In the genomic region with DNA sequence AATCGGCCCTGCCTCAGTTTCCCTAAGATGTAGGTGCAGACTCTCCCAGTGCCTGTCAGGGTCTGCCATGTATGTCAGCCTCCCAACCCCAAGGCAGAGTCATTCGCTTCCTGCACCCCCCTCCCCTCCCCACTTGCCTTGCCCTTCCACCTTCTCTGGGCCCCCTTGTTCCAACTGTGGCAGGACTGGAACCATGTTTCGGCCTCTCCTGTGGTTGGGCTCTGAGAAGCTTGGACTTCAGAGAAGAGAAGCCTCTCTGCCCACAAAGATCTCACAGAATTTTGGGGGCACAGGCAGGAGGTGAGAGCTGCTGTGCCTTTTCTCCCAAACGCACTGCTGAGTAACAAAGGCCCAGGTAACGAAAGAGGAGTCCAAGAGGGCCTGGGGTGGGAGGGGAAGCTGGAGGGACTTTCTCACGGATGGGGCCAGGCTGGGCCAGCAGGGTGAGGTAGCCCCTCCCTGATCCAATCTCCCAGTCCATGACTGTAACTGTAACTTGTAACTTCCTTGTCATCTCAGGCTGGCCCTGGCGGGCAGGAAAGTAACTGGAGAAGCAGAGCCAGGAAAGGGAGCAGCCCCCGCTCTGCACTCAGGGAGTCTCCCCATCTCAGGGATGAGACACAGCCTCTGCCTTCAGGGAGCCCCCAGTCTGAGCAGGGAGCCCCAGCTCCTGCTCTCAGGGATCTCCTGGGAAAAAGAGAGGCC, we compare ENCODE assay signal across 9 cellular contexts. TPM values are rescaled to one million over a fixed set of nuclear protein-coding genes. Genes with fewer than 3 reads are reported as not detected.
DNase-seq lines count a peak whose midpoint lies in the region; TF ChIP-seq lines count a peak whose summit lies in the region.
"Had no signal": no experiment of that assay in that cellular context is flagged by ENCODE, and none has a peak within 500 bp of the region (broad histone marks: within the 10 kb centered on the region; RNA-seq: fewer than 3 reads in every experiment).

No MANE protein-coding gene starts in this region.

- no peaks in the 10 kb centered on the region; the same call in 1 of the 2 replicates for H3K27me3 ChIP-seq in HUES64 (ENCODE audit: insufficient read depth, low read length)
- peaks cover 11% of the 10 kb centered on the region for H3K27me3 ChIP-seq in osteoblast (ENCODE audit: insufficient read depth, low read length)

- TF ChIP-seq CTCF in osteoblast (IDR thresholded peaks at IDR 0.05; ENCODE audit: extremely low read depth, low read depth, low read length) = no peak

- peak overlapping the region; percentile 41 for H3K4me3 ChIP-seq in HUES64 (ENCODE audit: low read length)
- H3K4me3 ChIP-seq in osteoblast (ENCODE audit: insufficient read depth, low read length) = no peak overlapping the region
- H3K4me3 ChIP-seq: ascending aorta, heart left ventricle had no signal

- H3K27ac ChIP-seq in HUES64 (ENCODE audit: low read depth, low read length) = peak overlapping the region; percentile 92
- H3K27ac ChIP-seq in osteoblast (ENCODE audit: low read depth, low read length) = no peak overlapping the region
- H3K27ac ChIP-seq: ascending aorta, heart left ventricle had no signal

- in situ Hi-C loops in T47D (cut with HindIII; ENCODE audit: low pct_unique_long_range_greater_than_20kb, low sequenced_read_pairs) = no loop called here

- H3K36me3 ChIP-seq in HUES64 (ENCODE audit: insufficient read depth, low read length) (peaks cover 10% of the 10 kb centered on the region), osteoblast (ENCODE audit: insufficient read depth, low read length) (no peaks in the 10 kb centered on the region)
- H3K36me3 ChIP-seq: ascending aorta, heart left ventricle had no signal

- no peaks in the 10 kb centered on the region for H4K20me1 ChIP-seq in osteoblast (ENCODE audit: insufficient read depth, low read length)

- no peak overlapping the region for H2AFZ ChIP-seq in osteoblast (ENCODE audit: low read length)

- WGBS in HUES64 = 36% methylated on average over 8 of the region's 8 CpGs

- H3K9me3 ChIP-seq in HUES64 (ENCODE audit: insufficient read depth, low read depth, low read length) (no peaks in the 10 kb centered on the region), osteoblast (ENCODE audit: low read depth, low read length) (no peaks in the 10 kb centered on the region)
- H3K9me3 ChIP-seq: ascending aorta, heart left ventricle had no signal

- peak; percentile 84 to 96 for DNase-seq in T47D (ENCODE audit: low read depth in 1 of 2, low spot score in 1 of 2)
- DNase-seq in osteoblast (ENCODE audit: insufficient read length, low spot score, missing footprints) = peak; percentile 86
- no peak for DNase-seq in activated CD4-positive, alpha-beta T cell treated with anti-CD3 and anti-CD28 coated beads for 1 hour
- no peak for DNase-seq in stimulated activated CD4-positive, alpha-beta T cell treated with anti-CD3 and anti-CD28 coated beads, Interleukin-4, amount 100 ng/mL, for 24 hours
- DNase-seq in NCI-H1105 treated with DMSO at 0.1 percent for 48 hours (lab: John Stamatoyannopoulos, UW) = no peak
- DNase-seq: activated CD8-positive, alpha-beta T cell treated with anti-CD3 and anti-CD28 coated beads for 36 hours had no signal

- H3K4me1 ChIP-seq in HUES64 (ENCODE audit: insufficient read depth, low read length) (peaks cover 52% of the 10 kb centered on the region), osteoblast (ENCODE audit: insufficient read depth, low read length) (peaks cover 22% of the 10 kb centered on the region)

- H3K79me2 ChIP-seq in osteoblast (ENCODE audit: insufficient read depth, low read length) = no peaks in the 10 kb centered on the region

- H3K9ac ChIP-seq in HUES64 (ENCODE audit: low read depth, low read length) = peak overlapping the region; percentile 59

- no peak overlapping the region for H3K4me2 ChIP-seq in osteoblast (ENCODE audit: insufficient read depth, low read length)

RNA-seq across cellular contexts. Expression of gene CRABP2, which starts 11.4 kb away (rescaled TPM):
- 229 TPM for polyA plus RNA-seq in HUES64 (2013, experiment 1 of 2)
- 318 TPM for polyA plus RNA-seq in HUES64 (2013, experiment 2 of 2)
- 9.1 and 16.6 TPM in 2 replicates for total RNA-seq in osteoblast
- total RNA-seq: ascending aorta had no signal

RNA-seq across cellular contexts. Expression of gene NES, which starts 16.8 kb away (rescaled TPM):
- 116 TPM for polyA plus RNA-seq in HUES64 (2013, experiment 1 of 2)
- polyA plus RNA-seq in HUES64 (2013, experiment 2 of 2) = 122 TPM
- total RNA-seq in osteoblast = 0.36 and 1.5 TPM in 2 replicates
- total RNA-seq: activated CD8-positive, alpha-beta T cell treated with anti-CD3 and anti-CD28 coated beads for 36 hours had no signal

RNA-seq across cellular contexts. Expression of gene METTL25B, which starts 34.3 kb away (rescaled TPM):
- 15.7 TPM for polyA plus RNA-seq in HUES64 (2013, experiment 1 of 2)
- polyA plus RNA-seq in HUES64 (2013, experiment 2 of 2) = 22.1 TPM
- total RNA-seq in osteoblast = 8.3 and 12.7 TPM in 2 replicates

RNA-seq across cellular contexts. Expression of gene ISG20L2, which starts 34.6 kb away (rescaled TPM):
- 44.6 TPM for polyA plus RNA-seq in HUES64 (2013, experiment 1 of 2)
- 37.2 TPM for polyA plus RNA-seq in HUES64 (2013, experiment 2 of 2)
- total RNA-seq in osteoblast = 16.8 and 21.0 TPM in 2 replicates

RNA-seq across cellular contexts. Expression of gene MRPL24, which starts 46.9 kb away (rescaled TPM):
- polyA plus RNA-seq in HUES64 (2013, experiment 1 of 2) = 28.7 TPM
- polyA plus RNA-seq in HUES64 (2013, experiment 2 of 2) = 31.2 TPM
- total RNA-seq in osteoblast = 16.2 and 17.7 TPM in 2 replicates

Comparison
In these comparisons a context has a peak if more than half of its experiments do, and no peak if none do; other contexts are left out.
1. DNase-seq: peak in T47D (2 of 2) and osteoblast (single experiment); none in activated CD4-positive, alpha-beta T cell treated with anti-CD3 and anti-CD28 coated beads for 1 hour (single experiment), stimulated activated CD4-positive, alpha-beta T cell treated with anti-CD3 and anti-CD28 coated beads, Interleukin-4, amount 100 ng/mL, for 24 hours (single experiment) and NCI-H1105 treated with DMSO at 0.1 percent for 48 hours (single experiment).